1 cellular context compared by ENCODE assay signal in genomic region chr1:245156736-245157505, GRCh38.
TF ChIP-seq lines count a peak whose summit lies in the region.

No MANE protein-coding gene starts in this region.

TF ChIP-seq in HepG2, 621 proteins besides CTCF, POLR2A, EP300 and RAD21 (continued from another document and continues in another):
- no peak for TF ChIP-seq IRF1 (CRISPR knock-in tag; IDR thresholded peaks at IDR 0.05; ENCODE audit: low read depth)
- TF ChIP-seq ARNT2 (CRISPR knock-in tag; IDR thresholded peaks at IDR 0.05; ENCODE audit: low read depth): 0 out of 2 replicates have a peak, but pooled peaks have one; percentile 19
- no peak for TF ChIP-seq KMT2A (CRISPR knock-in tag; IDR thresholded peaks at IDR 0.05)
- 0 out of 2 replicates have a peak, but pooled peaks have one; percentile 28 for TF ChIP-seq ZNF788 (CRISPR knock-in tag; IDR thresholded peaks at IDR 0.05; ENCODE audit: borderline replicate concordance)
- 0 out of 2 replicates have a peak, but pooled peaks have one; percentile 1 for TF ChIP-seq UBTF (CRISPR knock-in tag; IDR thresholded peaks at IDR 0.05)
- TF ChIP-seq HHEX (CRISPR knock-in tag; IDR thresholded peaks at IDR 0.05): peak; percentile 89
- TF ChIP-seq GFI1 (CRISPR knock-in tag; IDR thresholded peaks at IDR 0.05; ENCODE audit: borderline replicate concordance): peak; percentile 99
- TF ChIP-seq IRF2 (CRISPR knock-in tag; IDR thresholded peaks at IDR 0.05): no peak
- no peak for TF ChIP-seq NONO (IDR thresholded peaks at IDR 0.05)
- peak; percentile 36; the same call in 1 of the 2 replicates for TF ChIP-seq NONO (CRISPR knock-in tag; conservative IDR thresholded peaks at IDR 0.05)
- no peak for TF ChIP-seq ZNF441 (CRISPR knock-in tag; IDR thresholded peaks at IDR 0.05; ENCODE audit: borderline replicate concordance)
- TF ChIP-seq RERE (CRISPR knock-in tag; IDR thresholded peaks at IDR 0.05; ENCODE audit: low read depth): peak; percentile 79; the same call in 1 of the 2 replicates
- peak; percentile 94 for TF ChIP-seq ZNF609 (CRISPR knock-in tag; IDR thresholded peaks at IDR 0.05; ENCODE audit: borderline replicate concordance)
- peak; percentile 83 for TF ChIP-seq TCF7 (IDR thresholded peaks at IDR 0.05; ENCODE audit: low read depth)
- TF ChIP-seq ZNF263 (CRISPR knock-in tag; IDR thresholded peaks at IDR 0.05): peak; percentile 94
- TF ChIP-seq PITX1 (CRISPR knock-in tag; IDR thresholded peaks at IDR 0.05): no peak
- peak; percentile 40; the same call in 1 of the 2 replicates for TF ChIP-seq FOXP4 (CRISPR knock-in tag; IDR thresholded peaks at IDR 0.05)
- TF ChIP-seq ZNF362 (CRISPR knock-in tag; IDR thresholded peaks at IDR 0.05; ENCODE audit: borderline replicate concordance): no peak
- TF ChIP-seq PRDM4 (CRISPR knock-in tag; IDR thresholded peaks at IDR 0.05; ENCODE audit: borderline replicate concordance): no peak
- peak; percentile 44; the same call in 1 of the 2 replicates for TF ChIP-seq GATA4 (IDR thresholded peaks at IDR 0.05; ENCODE audit: borderline replicate concordance, low read depth)
- peak; percentile 50; the same call in 1 of the 2 replicates for TF ChIP-seq ZNF503 (CRISPR knock-in tag; IDR thresholded peaks at IDR 0.05)
- TF ChIP-seq ZNF781 (CRISPR knock-in tag; IDR thresholded peaks at IDR 0.05; ENCODE audit: borderline replicate concordance, not compliant biosample characterization): no peak
- 0 out of 2 replicates have a peak, but pooled peaks have one; percentile 13 for TF ChIP-seq SKIL (CRISPR knock-in tag; IDR thresholded peaks at IDR 0.05; ENCODE audit: borderline replicate concordance)
- peak; percentile 50; the same call in 1 of the 2 replicates for TF ChIP-seq TBX2 (CRISPR knock-in tag; IDR thresholded peaks at IDR 0.05; ENCODE audit: borderline replicate concordance)
- TF ChIP-seq ZNF777 (CRISPR knock-in tag; IDR thresholded peaks at IDR 0.05): no peak
- TF ChIP-seq ZSCAN20 (CRISPR knock-in tag; IDR thresholded peaks at IDR 0.05; ENCODE audit: borderline replicate concordance): no peak; the same call in 1 of the 2 replicates
